ENCODE assay signal across 8 cellular contexts in the genomic region with DNA sequence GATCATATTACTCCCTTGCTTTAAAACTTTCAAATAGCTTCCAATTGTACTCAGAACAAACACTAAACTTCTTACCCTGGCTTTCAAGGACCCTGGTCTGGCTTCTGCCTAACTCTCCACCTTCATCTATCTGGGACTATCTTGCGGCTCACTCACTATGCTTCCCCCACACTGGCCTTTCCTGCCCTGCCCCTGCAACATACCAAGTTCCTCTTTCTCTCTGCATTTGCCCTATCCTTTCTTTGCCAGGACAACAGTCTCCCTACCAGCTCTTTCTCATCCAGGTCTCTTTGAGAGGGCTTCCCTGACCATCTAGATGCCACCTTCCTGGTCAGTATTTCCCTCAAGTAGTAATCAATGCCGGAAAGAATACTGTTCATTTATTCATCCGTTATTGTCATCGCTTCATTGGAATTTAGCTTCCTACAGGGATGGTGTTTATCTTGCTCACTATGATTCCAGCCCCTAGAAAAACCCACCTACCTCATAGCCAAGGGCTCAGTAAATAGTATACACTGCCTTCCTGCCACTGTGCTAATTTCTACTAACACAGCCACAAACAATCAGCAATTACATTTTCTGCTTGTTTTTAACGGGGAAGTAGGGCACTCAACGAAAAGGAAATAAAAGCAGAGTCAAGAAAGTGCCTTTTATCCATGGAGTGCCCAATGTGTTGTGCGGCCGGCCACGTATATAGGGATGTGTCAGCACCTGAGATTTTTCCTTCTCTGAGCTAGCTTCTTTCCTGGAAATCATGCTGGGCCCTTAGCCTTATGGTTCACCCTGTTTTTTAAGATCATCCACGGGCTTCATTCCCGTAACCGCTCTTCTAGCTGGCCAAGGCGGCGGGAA. TPM values are rescaled to one million over a fixed set of nuclear protein-coding genes. Genes with fewer than 3 reads are reported as not detected.
A peak's percentile ranks its signal among the peaks of the same experiment; 100 is the strongest.
DNase-seq lines count a peak whose midpoint lies in the region; ATAC-seq and TF ChIP-seq lines count a peak whose summit lies in the region.

No MANE protein-coding gene starts in this region.

- TF ChIP-seq CTCF in RWPE1 (conservative IDR thresholded peaks at IDR 0.05; ENCODE audit: low read depth) (no peak), fibroblast of the aortic adventitia (IDR thresholded peaks at IDR 0.05; ENCODE audit: insufficient read depth, low read length) (no peak)

- H3K4me3 Mint-ChIP-seq in stimulated activated effector memory CD8-positive, alpha-beta T cell treated with anti-CD3 and anti-CD28 coated beads, Interleukin-12 subunit alpha, Interleukin-12 subunit beta, amount 100 ng/mL, for 72 hours: no peak overlapping the region

- DNase-seq in NCI-H510A treated with DMSO at 0.1 percent for 48 hours (lab: John Stamatoyannopoulos, UW) (peak; percentile 39), NCI-H510A (lab: John Stamatoyannopoulos, UW) (no peak), RWPE1 (ENCODE audit: low spot score) (no peak), fibroblast of the aortic adventitia (ENCODE audit: low read depth) (no peak), NCI-H1092 (lab: John Stamatoyannopoulos, UW) (no peak), germinal center (ENCODE audit: low spot score) (no peak)
- no peak for DNase-seq in stimulated activated effector memory CD8-positive, alpha-beta T cell treated with anti-CD3 and anti-CD28 coated beads, Interleukin-12 subunit alpha, Interleukin-12 subunit beta, amount 100 ng/mL, for 72 hours (ENCODE audit: low spot score in 2 of 2)

- H3K27ac Mint-ChIP-seq in stimulated activated effector memory CD8-positive, alpha-beta T cell treated with anti-CD3 and anti-CD28 coated beads, Interleukin-12 subunit alpha, Interleukin-12 subunit beta, amount 100 ng/mL, for 72 hours: no peak overlapping the region

- H3K36me3 Mint-ChIP-seq in stimulated activated effector memory CD8-positive, alpha-beta T cell treated with anti-CD3 and anti-CD28 coated beads, Interleukin-12 subunit alpha, Interleukin-12 subunit beta, amount 100 ng/mL, for 72 hours: no peaks in the 10 kb centered on the region

- H3K4me1 Mint-ChIP-seq in stimulated activated effector memory CD8-positive, alpha-beta T cell treated with anti-CD3 and anti-CD28 coated beads, Interleukin-12 subunit alpha, Interleukin-12 subunit beta, amount 100 ng/mL, for 72 hours: peaks cover 15% of the 10 kb centered on the region

- no peaks in the 10 kb centered on the region for H3K9me3 Mint-ChIP-seq in stimulated activated effector memory CD8-positive, alpha-beta T cell treated with anti-CD3 and anti-CD28 coated beads, Interleukin-12 subunit alpha, Interleukin-12 subunit beta, amount 100 ng/mL, for 72 hours

- CTCF ChIA-PET in RWPE1 (lab: Yijun Ruan, JAX): interaction anchor here (0.6 to 0.8 kb wide), 2 partner anchors 447 to 986 kb away, joined by 3 read pairs; no protein-coding TSS in a partner anchor

- peak; percentile 14 for ATAC-seq in HG02884 (IDR thresholded peaks at IDR 0.05; ENCODE audit: unreplicated experiment)
- peak; percentile 54 for ATAC-seq in stimulated activated effector memory CD8-positive, alpha-beta T cell treated with anti-CD3 and anti-CD28 coated beads, Interleukin-12 subunit alpha, Interleukin-12 subunit beta, amount 100 ng/mL, for 72 hours

- H3K27ac ChIP-seq in RWPE1: peak overlapping the region; percentile 99

- H3K4me3 ChIP-seq in fibroblast of the aortic adventitia (ENCODE audit: low read depth, low read length): peak overlapping the region; percentile 93

- POLR2A ChIA-PET in RWPE1 (lab: Yijun Ruan, JAX; ENCODE audit: low non-redundant PET): interaction anchor here (0.5 kb wide), 1 partner anchor 19 kb away, joined by 4 read pairs; no protein-coding TSS in a partner anchor

RNA-seq across cellular contexts. Expression of a gene that starts 0.5 kb away (rescaled TPM):
- total RNA-seq in fibroblast of the aortic adventitia (ENCODE audit: low replicate concordance): 3.8 and 15.5 TPM in 2 replicates
